Comparison of ENCODE assay signal across 1 cellular context in genomic region chr14:74671789-74672188, GRCh38.
TF ChIP-seq lines count a peak whose summit lies in the region.

No MANE protein-coding gene starts in this region.

TF ChIP-seq in endothelial cell of umbilical vein, 7 proteins besides CTCF, POLR2A, EP300 and RAD21:
- TF ChIP-seq MYC (IDR thresholded peaks at IDR 0.05; ENCODE audit: low read depth, low read length) = no peak
- peak; percentile 66 for TF ChIP-seq POLR2AphosphoS5 (IDR thresholded peaks at IDR 0.05; ENCODE audit: insufficient read depth, low read depth, low read length)
- TF ChIP-seq JUN (IDR thresholded peaks at IDR 0.05; ENCODE audit: borderline replicate concordance, insufficient read depth, insufficient read length, low read depth) = peak; percentile 39
- TF ChIP-seq FOS (IDR thresholded peaks at IDR 0.05; ENCODE audit: borderline replicate concordance, insufficient read depth, low read length) = no peak
